Comparison of ENCODE assay signal across 25 cellular contexts in genomic region chr7:132828502-132828901, GRCh38.
"Had no signal": no experiment of that assay in that cellular context is flagged by ENCODE, and none has a peak within 500 bp of the region (broad histone marks: within the 10 kb centered on the region; RNA-seq: fewer than 3 reads in every experiment).

No MANE protein-coding gene starts in this region.

- H3K27ac ChIP-seq: brain microvascular endothelial cell, coronary artery, spleen, tibial nerve had no signal

- H3K27me3 Mint-ChIP-seq: activated B cell treated with CpG ODN at 0.5 μM for 24 hours; activated CD4-positive, alpha-beta memory T cell treated with anti-CD3 and anti-CD28 coated beads for 36 hours; activated naive CD4-positive, alpha-beta T cell treated with anti-CD3 and anti-CD28 coated beads, Interleukin-2, amount 10 ng/mL, durations not matched to agents 7 days and 5 days; activated naive CD8-positive, alpha-beta T cell treated with anti-CD3 and anti-CD28 coated beads, Interleukin-2, amount 50 U/mL, for 24 hours had no signal

- H3K27ac Mint-ChIP-seq: activated B cell treated with CpG ODN at 0.5 μM for 24 hours; activated CD4-positive, alpha-beta memory T cell treated with anti-CD3 and anti-CD28 coated beads for 36 hours; activated naive CD4-positive, alpha-beta T cell treated with anti-CD3 and anti-CD28 coated beads, Interleukin-2, amount 10 ng/mL, durations not matched to agents 7 days and 5 days; activated naive CD8-positive, alpha-beta T cell treated with anti-CD3 and anti-CD28 coated beads, Interleukin-2, amount 50 U/mL, for 24 hours; nephron progenitor cell had no signal

- H3K4me1 Mint-ChIP-seq: activated B cell treated with CpG ODN at 0.5 μM for 24 hours, nephron progenitor cell had no signal

- H3K9me3 Mint-ChIP-seq: activated B cell treated with CpG ODN at 0.5 μM for 24 hours; activated CD4-positive, alpha-beta memory T cell treated with anti-CD3 and anti-CD28 coated beads for 36 hours; activated naive CD8-positive, alpha-beta T cell treated with anti-CD3 and anti-CD28 coated beads, Interleukin-2, amount 50 U/mL, for 24 hours; nephron progenitor cell had no signal

- H3K9me3 ChIP-seq: spleen, tibial nerve had no signal

- H3K4me3 ChIP-seq: coronary artery, spleen, tibial nerve had no signal

- H3K4me1 ChIP-seq: spleen, tibial nerve had no signal

- ATAC-seq: activated naive CD8-positive, alpha-beta T cell treated with anti-CD3 and anti-CD28 coated beads, Interleukin-2, amount 50 U/mL, for 24 hours; left lobe of liver had no signal

- DNase-seq: activated B cell treated with CpG ODN at 0.5 μM for 24 hours; activated CD4-positive, alpha-beta memory T cell treated with anti-CD3 and anti-CD28 coated beads for 36 hours; activated CD4-positive, alpha-beta T cell treated with anti-CD3 and anti-CD28 coated beads for 4 hours; activated effector memory CD4-positive, alpha-beta T cell treated with Interleukin-2 at 50 U/mL for 16 hours; activated naive CD4-positive, alpha-beta T cell treated with anti-CD3 and anti-CD28 coated beads, Interleukin-2, amount 10 ng/mL, durations not matched to agents 7 days and 5 days; activated naive CD8-positive, alpha-beta T cell treated with anti-CD3 and anti-CD28 coated beads, Interleukin-2, amount 50 U/mL, for 24 hours; activated T-cell treated with anti-CD3 and anti-CD28 coated beads, Interleukin-2, amount 50 U/mL, for 1 hour; anterior cingulate cortex; brain microvascular endothelial cell; central memory CD4-positive, alpha-beta T cell; erythroblast; head of caudate nucleus; kidney; mammary epithelial cell; midbrain; nephron progenitor cell; nucleus accumbens; posterior cingulate gyrus; retina; spleen; stimulated activated CD4-positive, alpha-beta T cell treated with anti-CD3 and anti-CD28 coated beads, Interleukin-4, amount 100 ng/mL, for 4 hours; stimulated activated naive CD4-positive, alpha-beta T cell had no signal

- H3K27me3 ChIP-seq: brain microvascular endothelial cell, spleen, tibial nerve had no signal

- H3K4me3 Mint-ChIP-seq: activated B cell treated with CpG ODN at 0.5 μM for 24 hours; activated CD4-positive, alpha-beta memory T cell treated with anti-CD3 and anti-CD28 coated beads for 36 hours; activated naive CD4-positive, alpha-beta T cell treated with anti-CD3 and anti-CD28 coated beads, Interleukin-2, amount 10 ng/mL, durations not matched to agents 7 days and 5 days; activated naive CD8-positive, alpha-beta T cell treated with anti-CD3 and anti-CD28 coated beads, Interleukin-2, amount 50 U/mL, for 24 hours; nephron progenitor cell had no signal

- H3K36me3 ChIP-seq: brain microvascular endothelial cell, tibial nerve had no signal
